ENCODE assay signal across 18 cellular contexts in genomic region chr1:114368560-114369255, GRCh38.
DNase-seq lines count a peak whose midpoint lies in the region; FAIRE-seq and TF ChIP-seq lines count a peak whose summit lies in the region.
"Had no signal": no experiment of that assay in that cellular context is flagged by ENCODE, and none has a peak within 500 bp of the region (broad histone marks: within the 10 kb centered on the region; RNA-seq: fewer than 3 reads in every experiment).

No MANE protein-coding gene starts in this region.

- no peak for TF ChIP-seq RAD21 in H1 (IDR thresholded peaks at IDR 0.05 in 1 of 2, conservative IDR thresholded peaks at IDR 0.05 in 1 of 2; ENCODE audit: low read depth in 2 of 2, low read length in 2 of 2)

- H3K79me2 ChIP-seq in H1 (ENCODE audit: control insufficient read depth in 1 of 2, insufficient read depth in 2 of 2, low read length in 2 of 2) = no peaks in the 10 kb centered on the region
- no peaks in the 10 kb centered on the region for H3K79me2 ChIP-seq in mesendoderm (ENCODE audit: control insufficient read depth, insufficient read depth, low read length)

- H3K4me1 ChIP-seq in H1 (replicated peaks in 1 of 4; ENCODE audit: control insufficient read depth in 3 of 4, insufficient read depth in 4 of 4, low read length in 3 of 4) (peaks cover 0 to 4% (median 0%) of the 10 kb centered on the region in 4 experiments; a peak in 2 of 7 replicates), mesendoderm (ENCODE audit: control insufficient read depth, low read depth, low read length) (peaks cover 4% of the 10 kb centered on the region), uterus (peaks cover 0 to 7% of the 10 kb centered on the region in 2 donors), neuronal stem cell (ENCODE audit: control insufficient read depth in 2 of 2, insufficient read depth in 1 of 2, low read depth in 1 of 2, low read length in 2 of 2) (no peaks in the 10 kb centered on the region)

- no peak overlapping the region; the same call in 1 of the 2 replicates for H4K8ac ChIP-seq in H1 (ENCODE audit: extremely low read depth, insufficient read depth, low read length)
- no peak overlapping the region for H4K8ac ChIP-seq in mesendoderm (ENCODE audit: low read depth, low read length)
- H4K8ac ChIP-seq in neuronal stem cell (ENCODE audit: low read depth, low read length) = no peak overlapping the region

- no peak overlapping the region for H4K5ac ChIP-seq in H1 (ENCODE audit: insufficient read length, low read depth, low read length)
- no peak overlapping the region for H4K5ac ChIP-seq in mesendoderm (ENCODE audit: low read length)

- H2BK5ac ChIP-seq in H1 (ENCODE audit: low read depth, low read length) (no peak overlapping the region), mesendoderm (ENCODE audit: low read length) (peak overlapping the region; percentile 60), neuronal stem cell (ENCODE audit: low read length) (no peak overlapping the region)

- intact Hi-C loops in activated naive CD4-positive, alpha-beta T cell treated with anti-CD3 and anti-CD28 coated beads for 36 hours (cut with micrococcal nuclease) = no loop called here
- intact Hi-C loops in uterus (cut with DNase I; ENCODE audit: low total_unique reads) = no loop called here

- H2BK20ac ChIP-seq in H1 (ENCODE audit: low read length) = no peak overlapping the region

- FAIRE-seq in H1 (lab: Jason Lieb, UNC) = no peak
- FAIRE-seq: G401.6 had no signal

- H3K14ac ChIP-seq in H1 (ENCODE audit: insufficient read length) (no peak overlapping the region), neuronal stem cell (ENCODE audit: low read length) (no peak overlapping the region)

- H3K56ac ChIP-seq in H1 (replicated peaks; ENCODE audit: insufficient read length, low read depth, low read length) = no peak overlapping the region
- H3K56ac ChIP-seq in mesendoderm (ENCODE audit: low read length) = peak overlapping the region; percentile 73

- H3K9ac ChIP-seq in H1 (replicated peaks in 1 of 4; ENCODE audit: extremely low read depth in 1 of 4, low read depth in 3 of 4, low read length in 3 of 4) (no peak overlapping the region), mesendoderm (ENCODE audit: low read length) (no peak overlapping the region), neuronal stem cell (ENCODE audit: low read depth, low read length, poor library complexity) (no peak overlapping the region)
- H3K9ac ChIP-seq: GM23248 had no signal

- POLR2A ChIA-PET in H1 (lab: Charles Lee; ENCODE audit: partially characterized antibody) = no interaction called here

- H3K4me3 Mint-ChIP-seq in activated naive CD4-positive, alpha-beta T cell treated with anti-CD3 and anti-CD28 coated beads, Interleukin-2, amount 50 U/mL, for 24 hours = no peak overlapping the region
- no peak overlapping the region for H3K4me3 Mint-ChIP-seq in activated naive CD4-positive, alpha-beta T cell treated with anti-CD3 and anti-CD28 coated beads for 36 hours
- H3K4me3 Mint-ChIP-seq: CD14-positive monocyte had no signal

- H3K4ac ChIP-seq in H1 (replicated peaks; ENCODE audit: insufficient read length, low read depth, low read length) (no peak overlapping the region), mesendoderm (ENCODE audit: low read depth, low read length) (peak overlapping the region; percentile 78), neuronal stem cell (ENCODE audit: low read length) (no peak overlapping the region)

- no peaks in the 10 kb centered on the region for H3K27me3 Mint-ChIP-seq in activated naive CD4-positive, alpha-beta T cell treated with anti-CD3 and anti-CD28 coated beads, Interleukin-2, amount 50 U/mL, for 24 hours
- H3K27me3 Mint-ChIP-seq in activated naive CD4-positive, alpha-beta T cell treated with anti-CD3 and anti-CD28 coated beads for 36 hours (ENCODE audit: low read depth) = no peaks in the 10 kb centered on the region

- no peak for TF ChIP-seq CTCF in H1 (IDR thresholded peaks at IDR 0.05; ENCODE audit: control extremely low read depth in 1 of 3, insufficient read depth in 1 of 3, low read depth in 1 of 3, low read length in 3 of 3)
- no peak for TF ChIP-seq CTCF in uterus (IDR thresholded peaks at IDR 0.05)

- H3K79me1 ChIP-seq in H1 (ENCODE audit: low read depth, low read length) (no peaks in the 10 kb centered on the region), mesendoderm (ENCODE audit: low read length) (no peaks in the 10 kb centered on the region), neuronal stem cell (ENCODE audit: low read depth, low read length) (no peaks in the 10 kb centered on the region)

- H3K4me3 ChIP-seq in H1 (ENCODE audit: extremely low read depth in 1 of 4, insufficient read depth in 2 of 4, low read depth in 3 of 4, low read length in 4 of 4) (no peak overlapping the region), mesendoderm (ENCODE audit: low read length) (no peak overlapping the region), uterus (no peak overlapping the region), neuronal stem cell (ENCODE audit: low read length in 2 of 2) (no peak overlapping the region)
- H3K4me3 ChIP-seq: GM23248 had no signal

- H3K18ac ChIP-seq in H1 (ENCODE audit: extremely low read depth, low read length) = no peak overlapping the region
- peak overlapping the region; percentile 39 for H3K18ac ChIP-seq in mesendoderm (ENCODE audit: low read length)
- H3K18ac ChIP-seq in neuronal stem cell (ENCODE audit: low read length) = no peak overlapping the region

- H4K20me1 ChIP-seq in H1 (replicated peaks in 1 of 2; ENCODE audit: control insufficient read depth in 1 of 2, insufficient read depth in 2 of 2, low read length in 2 of 2) = no peaks in the 10 kb centered on the region

- H3K27me3 ChIP-seq in H1 (replicated peaks in 1 of 4; ENCODE audit: control insufficient read depth in 3 of 4, extremely low read depth in 1 of 4, insufficient read depth in 3 of 4, low read length in 3 of 4) = no peaks in the 10 kb centered on the region
- H3K27me3 ChIP-seq in mesendoderm (ENCODE audit: insufficient read depth, low read length, poor library complexity) = no peaks in the 10 kb centered on the region
- no peaks in the 10 kb centered on the region for H3K27me3 ChIP-seq in uterus
- no peaks in the 10 kb centered on the region for H3K27me3 ChIP-seq in neuronal stem cell (ENCODE audit: control insufficient read depth in 3 of 3, insufficient read depth in 3 of 3, low read depth in 1 of 3, low read length in 3 of 3)

- H3K4me1 Mint-ChIP-seq in activated naive CD4-positive, alpha-beta T cell treated with anti-CD3 and anti-CD28 coated beads, Interleukin-2, amount 50 U/mL, for 24 hours = no peaks in the 10 kb centered on the region
- no peaks in the 10 kb centered on the region for H3K4me1 Mint-ChIP-seq in activated naive CD4-positive, alpha-beta T cell treated with anti-CD3 and anti-CD28 coated beads for 36 hours (ENCODE audit: low read depth)

- H2AK5ac ChIP-seq in H1 (ENCODE audit: low read depth, low read length) (no peak overlapping the region), mesendoderm (ENCODE audit: low read length) (no peak overlapping the region), neuronal stem cell (ENCODE audit: low read depth, low read length) (no peak overlapping the region)

- no peaks in the 10 kb centered on the region for H3K36me3 ChIP-seq in H1 (ENCODE audit: control insufficient read depth in 2 of 4, insufficient read depth in 4 of 4, low read length in 3 of 4)
- no peaks in the 10 kb centered on the region for H3K36me3 ChIP-seq in mesendoderm (ENCODE audit: control insufficient read depth, insufficient read depth, low read length)
- H3K36me3 ChIP-seq in uterus = no peaks in the 10 kb centered on the region
- no peaks in the 10 kb centered on the region for H3K36me3 ChIP-seq in neuronal stem cell (replicated peaks in 1 of 2; ENCODE audit: control insufficient read depth in 2 of 2, insufficient read depth in 2 of 2, low read length in 2 of 2)

- no peak overlapping the region for H4K91ac ChIP-seq in H1 (replicated peaks; ENCODE audit: insufficient read length, low read length)
- no peak overlapping the region for H4K91ac ChIP-seq in neuronal stem cell (ENCODE audit: low read depth, low read length, poor library complexity)

- H2AFZ ChIP-seq in H1 (ENCODE audit: low read length) (peak overlapping the region; percentile 76; the same call in 1 of the 2 replicates), neuronal stem cell (ENCODE audit: low read length) (no peak overlapping the region)

- no peak overlapping the region for H2BK15ac ChIP-seq in H1 (ENCODE audit: low read length)
- H2BK15ac ChIP-seq in mesendoderm (replicated peaks; ENCODE audit: low read depth) = no peak overlapping the region
- H2BK15ac ChIP-seq in neuronal stem cell (ENCODE audit: low read length) = no peak overlapping the region

- H3K36me3 Mint-ChIP-seq in activated naive CD4-positive, alpha-beta T cell treated with anti-CD3 and anti-CD28 coated beads, Interleukin-2, amount 50 U/mL, for 24 hours = no peaks in the 10 kb centered on the region
- no peaks in the 10 kb centered on the region for H3K36me3 Mint-ChIP-seq in activated naive CD4-positive, alpha-beta T cell treated with anti-CD3 and anti-CD28 coated beads for 36 hours (ENCODE audit: low read depth)
- H3K36me3 Mint-ChIP-seq: CD14-positive monocyte had no signal

- no peak for TF ChIP-seq EP300 in H1 (IDR thresholded peaks at IDR 0.05; ENCODE audit: borderline replicate concordance in 1 of 2, low read depth in 2 of 2, low read length in 2 of 2)

- CTCF ChIA-PET in activated naive CD4-positive, alpha-beta T cell treated with anti-CD3 and anti-CD28 coated beads for 36 hours (lab: Charles Lee) = interaction anchor here (1.0 kb wide), 1 partner anchor 22 kb away, joined by 3 read pairs; no protein-coding TSS in a partner anchor
- CTCF ChIA-PET in H1 (lab: Charles Lee; ENCODE audit: partially characterized antibody) = interaction anchor here (0.6 to 1.4 kb wide), 5 partner anchors 22 to 393 kb away, joined by 3 to 8 read pairs (median 3); no protein-coding TSS in a partner anchor

- H3K9me3 Mint-ChIP-seq in activated naive CD4-positive, alpha-beta T cell treated with anti-CD3 and anti-CD28 coated beads, Interleukin-2, amount 50 U/mL, for 24 hours = no peaks in the 10 kb centered on the region
- H3K9me3 Mint-ChIP-seq in activated naive CD4-positive, alpha-beta T cell treated with anti-CD3 and anti-CD28 coated beads for 36 hours = peaks cover 7% of the 10 kb centered on the region

- no peak overlapping the region for H2BK12ac ChIP-seq in H1 (ENCODE audit: low read depth, low read length)
- no peak overlapping the region for H2BK12ac ChIP-seq in neuronal stem cell (ENCODE audit: low read length)

- WGBS in H1 (ENCODE audit: extremely low coverage in 1 of 2, insufficient coverage in 1 of 2, insufficient read length in 1 of 2, insufficient replicate concordance in 2 of 2, low coverage in 1 of 2, low lambda C conversion rate in 2 of 2, missing lambda C conversion rate in 1 of 2), 2 experiments = 89% methylated on average over 15 of the region's 15 CpGs; no CpG with 5 or more reads in 1 of the 2 experiments
- no CpG with 5 or more reads among the region's 15 CpGs for WGBS in mesendoderm (ENCODE audit: extremely low coverage, insufficient coverage, low lambda C conversion rate)
- WGBS in neuronal stem cell (ENCODE audit: extremely low coverage in 2 of 2, insufficient read length in 2 of 2, insufficient replicate concordance in 1 of 2), 2 donors = no CpG with 5 or more reads among the region's 15 CpGs

- no peak overlapping the region for H3K27ac ChIP-seq in H1 (ENCODE audit: low read depth, low read length)
- peak overlapping the region; percentile 51 for H3K27ac ChIP-seq in mesendoderm (ENCODE audit: low read depth, low read length)
- peak overlapping the region; percentile 71 to 75 for H3K27ac ChIP-seq in uterus
- no peak overlapping the region for H3K27ac ChIP-seq in neuronal stem cell (replicated peaks; ENCODE audit: low read length)
- H3K27ac ChIP-seq: GM23248 had no signal

- H3K23ac ChIP-seq in H1 (ENCODE audit: insufficient read length) (no peak overlapping the region), mesendoderm (ENCODE audit: low read length) (no peak overlapping the region), neuronal stem cell (ENCODE audit: low read depth, low read length, poor library complexity) (no peak overlapping the region)

- H3K4me2 ChIP-seq in H1 (ENCODE audit: insufficient read depth in 1 of 2, low read depth in 2 of 2, low read length in 2 of 2) = no peak overlapping the region
- H3K4me2 ChIP-seq in mesendoderm (ENCODE audit: low read length) = no peak overlapping the region
- H3K4me2 ChIP-seq in neuronal stem cell (ENCODE audit: insufficient read depth, low read length, poor library complexity, severe bottlenecking) = no peak overlapping the region

- no peak for TF ChIP-seq POLR2A in H1 (IDR thresholded peaks at IDR 0.05; ENCODE audit: control extremely low read depth in 1 of 2, low read depth in 2 of 2, low read length in 2 of 2)
- TF ChIP-seq POLR2A in uterus (IDR thresholded peaks at IDR 0.05) = no peak

- DNase-seq in activated naive CD4-positive, alpha-beta T cell treated with anti-CD3 and anti-CD28 coated beads for 36 hours = no peak
- DNase-seq in H1 (ENCODE audit: low read depth in 1 of 2, low spot score in 2 of 2) (peak in 1 of 2 experiments; percentile 43), mesendoderm (peak; percentile 56), uterus (no peak), neuronal stem cell (ENCODE audit: low spot score) (no peak), DMS 273 (lab: John Stamatoyannopoulos, UW; ENCODE audit: unreplicated experiment) (no peak)
- DNase-seq in activated naive CD4-positive, alpha-beta T cell (lab: John Stamatoyannopoulos, UW) = no peak
- DNase-seq: Calu3, DMS79, GM23248, KBM-7, NCI-H1092, NCI-H1694 treated with DMSO at 0.1 percent for 48 hours, NCI-H82, Right ventricle myocardium superior had no signal

- H2BK120ac ChIP-seq in H1 (replicated peaks; ENCODE audit: low read depth, low read length) = no peak overlapping the region
- H2BK120ac ChIP-seq in mesendoderm (ENCODE audit: low read depth, low read length) = no peak overlapping the region
- no peak overlapping the region for H2BK120ac ChIP-seq in neuronal stem cell (ENCODE audit: low read depth, low read length)

- peaks cover 4 to 12% of the 10 kb centered on the region in 2 experiments; a peak in 3 of 4 replicates for H3K9me3 ChIP-seq in H1 (ENCODE audit: insufficient read depth in 2 of 2, low read depth in 1 of 2, low read length in 1 of 2)
- no peaks in the 10 kb centered on the region for H3K9me3 ChIP-seq in uterus
- peaks cover 0 to 2% of the 10 kb centered on the region in 2 donors for H3K9me3 ChIP-seq in neuronal stem cell (replicated peaks in 1 of 2; ENCODE audit: control insufficient read depth in 2 of 2, insufficient read depth in 1 of 2, low read depth in 1 of 2, low read length in 2 of 2)

- H3K23me2 ChIP-seq in H1 (ENCODE audit: low read depth, low read length) = no peaks in the 10 kb centered on the region

- peak overlapping the region; percentile 8 for H3K27ac Mint-ChIP-seq in activated naive CD4-positive, alpha-beta T cell treated with anti-CD3 and anti-CD28 coated beads, Interleukin-2, amount 50 U/mL, for 24 hours
- H3K27ac Mint-ChIP-seq in activated naive CD4-positive, alpha-beta T cell treated with anti-CD3 and anti-CD28 coated beads for 36 hours = no peak overlapping the region

Comparison
In these comparisons a context has a peak if more than half of its experiments do, and no peak if none do; other contexts are left out.
1. H3K27ac ChIP-seq: peak in mesendoderm (single experiment) and uterus (2 of 2); none in H1 (single experiment) and neuronal stem cell (single experiment).